In the genomic region with DNA sequence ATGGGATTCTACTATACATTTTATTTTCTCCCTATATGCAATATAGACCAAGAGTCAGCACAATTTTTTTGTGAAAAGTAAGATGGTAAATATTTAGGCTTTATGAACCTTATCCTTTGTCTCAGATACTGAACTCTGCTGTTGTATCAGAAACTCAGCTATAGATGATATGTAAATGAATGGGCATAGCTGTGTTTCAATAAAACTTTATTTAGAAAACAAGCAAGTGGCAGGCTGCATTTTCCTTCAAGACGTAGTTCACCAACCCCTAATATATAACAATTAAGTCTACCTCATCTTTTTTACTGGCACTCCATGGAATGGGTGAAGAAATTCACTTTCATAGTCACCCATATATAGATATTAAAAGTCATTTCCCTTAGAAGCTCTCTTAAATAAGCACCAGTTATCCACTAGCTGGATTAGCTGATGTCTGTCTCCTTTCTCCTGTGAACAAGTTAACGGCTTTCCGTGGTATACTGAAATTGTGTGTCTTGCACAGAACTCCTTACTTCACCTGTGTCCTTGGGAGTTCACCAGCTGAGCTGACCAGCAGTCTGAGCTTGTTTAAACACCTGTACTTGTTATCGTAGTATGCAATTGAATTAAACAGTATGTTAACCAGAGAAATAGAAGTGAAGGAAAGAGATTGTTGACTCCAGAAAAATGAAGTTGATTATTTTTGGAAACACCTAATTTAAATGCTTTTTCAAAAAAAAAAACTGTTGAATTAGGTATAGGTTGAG, we compare ENCODE assay signal across 28 cellular contexts.
A peak's percentile ranks its signal among the peaks of the same experiment; 100 is the strongest.
DNase-seq lines count a peak whose midpoint lies in the region; ATAC-seq, FAIRE-seq and TF ChIP-seq lines count a peak whose summit lies in the region.
"Had no signal": no experiment of that assay in that cellular context is flagged by ENCODE, and none has a peak within 500 bp of the region (broad histone marks: within the 10 kb centered on the region; RNA-seq: fewer than 3 reads in every experiment).

No MANE protein-coding gene starts in this region.

- H3K79me2 ChIP-seq in K562 (ENCODE audit: control insufficient read depth, insufficient read depth, low read length): no peaks in the 10 kb centered on the region

- TF ChIP-seq CTCF in K562 (IDR thresholded peaks at IDR 0.05 in 2 of 3, conservative IDR thresholded peaks at IDR 0.05 in 1 of 3; ENCODE audit: insufficient read depth in 2 of 3, low read depth in 1 of 3, low read length in 3 of 3) (no peak), vagina (IDR thresholded peaks at IDR 0.05) (no peak)

- H3K9me1 ChIP-seq in K562 (ENCODE audit: control insufficient read depth, insufficient read depth, low read length): no peaks in the 10 kb centered on the region

- in situ Hi-C loops in K562 (cut with MboI) (no loop called here), HAP-1 (cut with MboI; ENCODE audit: low sequenced_read_pairs) (no loop called here)

- no peak for TF ChIP-seq POLR2A in K562 (conservative IDR thresholded peaks at IDR 0.05)
- no peak for TF ChIP-seq POLR2A in vagina (IDR thresholded peaks at IDR 0.05)

- no peak for FAIRE-seq in K562 (lab: Jason Lieb, UNC)
- FAIRE-seq: A204.1, GM12891 had no signal

- no peaks in the 10 kb centered on the region for H4K20me1 ChIP-seq in K562 (replicated peaks; ENCODE audit: control insufficient read depth, insufficient read depth, low read length)
- H4K20me1 ChIP-seq: BLaER1 had no signal

- H3K27ac ChIP-seq in K562 (ENCODE audit: extremely low read depth, low read depth, low read length): no peak overlapping the region
- peak overlapping the region; percentile 36 for H3K27ac ChIP-seq in vagina
- H3K27ac ChIP-seq: BLaER1 had no signal

- CTCF ChIA-PET in K562 (lab: Yijun Ruan, JAX; ENCODE audit: low intra/inter-chr PET ratio): no interaction called here
- CTCF ChIA-PET in T-cell (lab: Charles Lee): no interaction called here

- H3K4me2 ChIP-seq in K562 (ENCODE audit: insufficient read depth, low read length): no peak overlapping the region
- H3K4me2 ChIP-seq: BLaER1 had no signal

- H3K4me1 ChIP-seq in K562 (replicated peaks in 1 of 2; ENCODE audit: control insufficient read depth in 2 of 2, insufficient read depth in 2 of 2, low read length in 2 of 2) (no peaks in the 10 kb centered on the region), vagina (no peaks in the 10 kb centered on the region), HAP-1 (no peaks in the 10 kb centered on the region)
- H3K4me1 ChIP-seq: BE2C, BLaER1 had no signal

- H3K36me3 ChIP-seq in K562 (ENCODE audit: control insufficient read depth, insufficient read depth, low read length) (no peaks in the 10 kb centered on the region), vagina (no peaks in the 10 kb centered on the region), HAP-1 (replicated peaks) (no peaks in the 10 kb centered on the region)
- H3K36me3 ChIP-seq: BE2C, BLaER1 had no signal

- no peaks in the 10 kb centered on the region for H3K36me3 Mint-ChIP-seq in T-cell
- H3K36me3 Mint-ChIP-seq: CD14-positive monocyte; CD4-positive, alpha-beta memory T cell; CD4-positive, CD25-positive, alpha-beta regulatory T cell; CD8-positive, alpha-beta memory T cell had no signal

- H3K27me3 Mint-ChIP-seq in T-cell: peaks cover 0 to 2% of the 10 kb centered on the region in 2 donors
- H3K27me3 Mint-ChIP-seq: CD4-positive, CD25-positive, alpha-beta regulatory T cell; CD8-positive, alpha-beta memory T cell had no signal

- 1% methylated on average over 4 of the region's 4 CpGs for WGBS in K562 (ENCODE audit: insufficient coverage, low coverage, missing lambda C conversion rate)

- POLR2A ChIA-PET in K562 (lab: Yijun Ruan, JAX): no interaction called here
- POLR2A ChIA-PET in T-cell (lab: Charles Lee): no interaction called here

- no peaks in the 10 kb centered on the region for H3K4me1 Mint-ChIP-seq in T-cell
- H3K4me1 Mint-ChIP-seq: CD14-positive monocyte; CD4-positive, alpha-beta memory T cell; CD8-positive, alpha-beta memory T cell had no signal

- H3K9ac ChIP-seq in K562 (ENCODE audit: insufficient read depth in 1 of 2, low read depth in 2 of 2, low read length in 2 of 2): no peak overlapping the region
- H3K9ac ChIP-seq: BLaER1 had no signal

- H3K4me3 Mint-ChIP-seq in T-cell: no peak overlapping the region
- H3K4me3 Mint-ChIP-seq: CD14-positive monocyte; CD4-positive, alpha-beta memory T cell; CD4-positive, CD25-positive, alpha-beta regulatory T cell; CD8-positive, alpha-beta memory T cell had no signal

- no TSS peak for BruUV-seq in K562 (replicated peaks; lab: Mats Ljungman, UMichigan)

- peaks cover 0 to 9% (median 9%) of the 10 kb centered on the region in 3 donors for H3K9me3 Mint-ChIP-seq in T-cell

- no peak for TF ChIP-seq RAD21 in K562 (CRISPR knock-in tag; conservative IDR thresholded peaks at IDR 0.05 in 1 of 2, IDR thresholded peaks at IDR 0.05 in 1 of 2)

- H3K4me3 ChIP-seq in K562 (no peak overlapping the region), vagina (no peak overlapping the region), HAP-1 (no peak overlapping the region)
- H3K4me3 ChIP-seq: BLaER1 had no signal

- ATAC-seq in K562: no peak
- no peak for ATAC-seq in T-cell (replicated peaks in 1 of 4)
- no peak for ATAC-seq in HG02610 (IDR thresholded peaks at IDR 0.05; ENCODE audit: unreplicated experiment)

- no peak for TF ChIP-seq EP300 in K562 (IDR thresholded peaks at IDR 0.05; ENCODE audit: low read length)

- no peaks in the 10 kb centered on the region for H3K9me3 ChIP-seq in K562 (replicated peaks; ENCODE audit: control insufficient read depth, insufficient read depth, low read depth, low read length)
- no peaks in the 10 kb centered on the region for H3K9me3 ChIP-seq in vagina
- H3K9me3 ChIP-seq in HAP-1: no peaks in the 10 kb centered on the region
- H3K9me3 ChIP-seq: BE2C, BLaER1, Caco-2 had no signal

- intact Hi-C loops in K562 (cut with micrococcal nuclease) (no loop called here), vagina (cut with DNase I) (no loop called here)

- no peak overlapping the region for H3K27ac Mint-ChIP-seq in T-cell
- H3K27ac Mint-ChIP-seq: CD14-positive monocyte; CD4-positive, alpha-beta memory T cell; CD8-positive, alpha-beta memory T cell had no signal

- H3K27me3 ChIP-seq in K562 (ENCODE audit: control insufficient read depth in 2 of 2, insufficient read depth in 2 of 2, low read length in 2 of 2): no peaks in the 10 kb centered on the region
- H3K27me3 ChIP-seq in vagina: no peaks in the 10 kb centered on the region
- no peaks in the 10 kb centered on the region for H3K27me3 ChIP-seq in HAP-1 (ENCODE audit: low read depth)
- H3K27me3 ChIP-seq: BE2C, BLaER1 had no signal

- H2AFZ ChIP-seq in K562 (ENCODE audit: low read depth, low read length): no peak overlapping the region

- DNase-seq in NCI-H146 (lab: John Stamatoyannopoulos, UW) (peak; percentile 39), NCI-H69 (lab: John Stamatoyannopoulos, UW) (peak; percentile 2), K562 (ENCODE audit: extremely low read depth in 1 of 4, low spot score in 3 of 4) (no peak), vagina (ENCODE audit: extremely low spot score in 2 of 2) (no peak), T-cell (no peak), HAP-1 (ENCODE audit: low spot score in 2 of 2) (no peak)
- no peak for DNase-seq in activated CD4-positive, CD25-positive, alpha-beta regulatory T cell (lab: John Stamatoyannopoulos, UW)
- DNase-seq: 8988T; ACHN; BE2C; C1 segment of cervical spinal cord; Caco-2; Calu3; CD4-positive, alpha-beta memory T cell; CD4-positive, CD25-positive, alpha-beta regulatory T cell; CD8-positive, alpha-beta memory T cell; DMS 273 treated with DMSO at 0.1 percent for 48 hours; DMS153; DMS53; DMS79; DND-41; EL; GDM1 had no signal

TF ChIP-seq in K562, 482 proteins besides CTCF, POLR2A, EP300 and RAD21 (continues in another document):
- TF ChIP-seq NR2F6 (CRISPR knock-in tag; IDR thresholded peaks at IDR 0.05) (no peak), NEUROD1 (IDR thresholded peaks at IDR 0.05; ENCODE audit: borderline replicate concordance, low read depth, low read length, partially characterized antibody) (no peak)

Comparison
In these comparisons a context has a peak if more than half of its experiments do, and no peak if none do; other contexts are left out.
1. DNase-seq: peak in NCI-H146 (single experiment) and NCI-H69 (single experiment); none in K562 (0 of 4), vagina (0 of 2), T-cell (0 of 34), HAP-1 (0 of 2) and activated CD4-positive, CD25-positive, alpha-beta regulatory T cell (0 of 4).